In genomic region chrX:15471016-15471415, GRCh38 we compare ENCODE assay signal across 8 cellular contexts. TPM values are rescaled to one million over a fixed set of nuclear protein-coding genes. Genes with fewer than 3 reads are reported as not detected.
A peak's percentile ranks its signal among the peaks of the same experiment; 100 is the strongest.
DNase-seq lines count a peak whose midpoint lies in the region; ATAC-seq, FAIRE-seq and TF ChIP-seq lines count a peak whose summit lies in the region.

No MANE protein-coding gene starts in this region.

- no peaks in the 10 kb centered on the region for H4K20me1 ChIP-seq in HCT116 (ENCODE audit: insufficient read depth)

- peak; percentile 37 for DNase-seq in GM03348 (ENCODE audit: low spot score)
- peak; percentile 27 for DNase-seq in HCT116 (ENCODE audit: low read depth, low spot score)
- DNase-seq in NCI-H1105 treated with DMSO at 0.1 percent for 48 hours (lab: John Stamatoyannopoulos, UW): peak; percentile 46
- peak; percentile 66 for DNase-seq in WERI-Rb-1
- peak; percentile 69 to 70 for DNase-seq in cardiac fibroblast (ENCODE audit: low read depth in 2 of 2)
- peak; percentile 53 for DNase-seq in kidney
- DNase-seq in stimulated activated CD4-positive, alpha-beta T cell treated with anti-CD3 and anti-CD28 coated beads, Interleukin-4, amount 100 ng/mL, for 24 hours: peak; percentile 55
- no peak for DNase-seq in GF-D8 (lab: John Stamatoyannopoulos, UW)

- no peaks in the 10 kb centered on the region for H3K9me2 ChIP-seq in HCT116 (ENCODE audit: insufficient read depth)

- RAD21 ChIA-PET in HCT116 (lab: Charles Lee; ENCODE audit: low non-redundant PET in 1 of 2, low total read pairs in 2 of 2, uncharacterized antibody in 2 of 2, unreplicated experiment in 2 of 2): no interaction called here

- H3K4me2 ChIP-seq in HCT116 (ENCODE audit: low read length): no peak overlapping the region

- FAIRE-seq in kidney (lab: Jason Lieb, UNC): peak; percentile 51

- H3K27me3 ChIP-seq in HCT116 (ENCODE audit: insufficient read depth, low read length) (no peaks in the 10 kb centered on the region), WERI-Rb-1 (ENCODE audit: insufficient read depth, low read depth, severe bottlenecking) (peaks cover 3% of the 10 kb centered on the region)

- CTCF ChIA-PET in HCT116 (lab: Charles Lee): interaction anchor here (1.0 to 1.4 kb wide), 4 partner anchors 18 to 121 kb away, joined by 3 to 6 read pairs (median 3); no protein-coding TSS in a partner anchor

- TF ChIP-seq RAD21 in HCT116 (IDR thresholded peaks at IDR 0.05; ENCODE audit: low read depth): peak; percentile 72

- no peak overlapping the region for H2AFZ ChIP-seq in HCT116 (ENCODE audit: low read depth, low read length, poor library complexity, severe bottlenecking)

- H3K4me1 ChIP-seq in HCT116 (ENCODE audit: control insufficient read depth in 1 of 2, insufficient read depth in 2 of 2, low read length in 2 of 2) (peaks cover 0 to 12% of the 10 kb centered on the region in 2 experiments; a peak in 1 of 4 replicates), kidney (ENCODE audit: control insufficient read depth in 1 of 2, insufficient read depth in 1 of 2, low read depth in 1 of 2, low read length in 2 of 2) (no peaks in the 10 kb centered on the region)

- TF ChIP-seq POLR2A in HCT116 (IDR thresholded peaks at IDR 0.05; ENCODE audit: borderline replicate concordance, extremely low read depth, insufficient read depth, insufficient read length): no peak

- no peaks in the 10 kb centered on the region for H3K36me3 ChIP-seq in HCT116 (ENCODE audit: control insufficient read depth in 1 of 2, insufficient read depth in 2 of 2, low read length in 2 of 2)
- H3K36me3 ChIP-seq in WERI-Rb-1: no peaks in the 10 kb centered on the region
- no peaks in the 10 kb centered on the region for H3K36me3 ChIP-seq in kidney (ENCODE audit: control insufficient read depth in 1 of 2, insufficient read depth in 2 of 2, low read length in 2 of 2)

- H3K4me3 ChIP-seq in HCT116 (replicated peaks in 1 of 2; ENCODE audit: low read depth in 1 of 2, low read length in 2 of 2) (no peak overlapping the region), WERI-Rb-1 (ENCODE audit: low read depth, low read length) (no peak overlapping the region), cardiac fibroblast (replicated peaks in 1 of 2; ENCODE audit: low read depth in 2 of 2, low read length in 2 of 2) (no peak overlapping the region), kidney (ENCODE audit: low read length in 2 of 2) (no peak overlapping the region)

- H3K79me2 ChIP-seq in HCT116 (ENCODE audit: insufficient read depth, low read length): no peaks in the 10 kb centered on the region

- BruUV-seq in HCT116 (replicated peaks; lab: Mats Ljungman, UMichigan): no TSS peak

- H3K27ac ChIP-seq in HCT116 (ENCODE audit: low read depth, low read length): no peak overlapping the region
- H3K27ac ChIP-seq in WERI-Rb-1: no peak overlapping the region
- H3K27ac ChIP-seq in kidney (ENCODE audit: low read depth in 2 of 2, low read length in 2 of 2): no peak overlapping the region

- POLR2A ChIA-PET in HCT116 (lab: Charles Lee): no interaction called here

- intact Hi-C loops in HCT116 (cut with micrococcal nuclease): loop anchor here (1.0 to 5.0 kb wide), 2 partner anchors 94 to 169 kb away; no protein-coding TSS in a partner anchor
- intact Hi-C loops in kidney (cut with DNase I): no loop called here

- peak; percentile 86 for ATAC-seq in HCT116

- H3K9ac ChIP-seq in HCT116 (ENCODE audit: low read length): no peak overlapping the region
- no peak overlapping the region for H3K9ac ChIP-seq in kidney (ENCODE audit: low read length in 2 of 2)

- H3K9me3 ChIP-seq in HCT116 (ENCODE audit: control insufficient read depth in 1 of 2, insufficient read depth in 1 of 2, low read depth in 1 of 2, low read length in 2 of 2): no peaks in the 10 kb centered on the region
- H3K9me3 ChIP-seq in WERI-Rb-1 (ENCODE audit: severe bottlenecking): no peaks in the 10 kb centered on the region
- no peaks in the 10 kb centered on the region for H3K9me3 ChIP-seq in kidney (ENCODE audit: control insufficient read depth in 1 of 2, low read length in 2 of 2)

- TF ChIP-seq CTCF in HCT116 (IDR thresholded peaks at IDR 0.05 in 2 of 3, conservative IDR thresholded peaks at IDR 0.05 in 1 of 3; ENCODE audit: borderline replicate concordance in 1 of 3, insufficient read depth in 1 of 3, low read depth in 2 of 3, low read length in 2 of 3) (peak; percentile 46 to 71 (median 71); a peak in 5 of 6 replicates), WERI-Rb-1 (IDR thresholded peaks at IDR 0.05; ENCODE audit: low read depth, low read length) (peak; percentile 86), cardiac fibroblast (IDR thresholded peaks at IDR 0.05; ENCODE audit: low read depth, low read length) (peak; percentile 77), kidney (IDR thresholded peaks at IDR 0.05; ENCODE audit: borderline replicate concordance, extremely low read depth, insufficient read depth) (peak; percentile 66)

TF ChIP-seq in HCT116, 20 proteins besides CTCF, POLR2A, EP300 and RAD21:
- TF ChIP-seq MAX (IDR thresholded peaks at IDR 0.05) (no peak), CBX3 (IDR thresholded peaks at IDR 0.05; ENCODE audit: low read depth) (no peak), ATF3 (IDR thresholded peaks at IDR 0.05) (no peak), FOSL1 (IDR thresholded peaks at IDR 0.05; ENCODE audit: low read depth) (no peak), CEBPB (IDR thresholded peaks at IDR 0.05; ENCODE audit: low read depth) (no peak), ZBTB33 (IDR thresholded peaks at IDR 0.05; ENCODE audit: extremely low read depth, insufficient replicate concordance, low read length) (no peak)

RNA-seq across cellular contexts. Expression of gene PIR, which starts 22.1 kb away (rescaled TPM):
- 27.5 TPM for total RNA-seq in HCT116 (2021; ENCODE audit: unreplicated experiment)
- polyA plus RNA-seq in HCT116 (2012): 11.0 and 14.0 TPM in 2 replicates
- total RNA-seq in kidney: 7.0 TPM
- 36.5 TPM for polyA plus RNA-seq in kidney (ENCODE audit: insufficient read depth, low read depth, low replicate concordance)

RNA-seq across cellular contexts. Expression of gene BMX, which starts 29.6 kb away (rescaled TPM):
- total RNA-seq in HCT116 (2021; ENCODE audit: unreplicated experiment) (not detected), kidney (1.4 TPM)
- not detected in 2 replicates for polyA plus RNA-seq in HCT116 (2012)
- not detected for polyA plus RNA-seq in kidney (ENCODE audit: insufficient read depth, low read depth, low replicate concordance)
